ENCODE assay signal across 21 cellular contexts in the genomic region with DNA sequence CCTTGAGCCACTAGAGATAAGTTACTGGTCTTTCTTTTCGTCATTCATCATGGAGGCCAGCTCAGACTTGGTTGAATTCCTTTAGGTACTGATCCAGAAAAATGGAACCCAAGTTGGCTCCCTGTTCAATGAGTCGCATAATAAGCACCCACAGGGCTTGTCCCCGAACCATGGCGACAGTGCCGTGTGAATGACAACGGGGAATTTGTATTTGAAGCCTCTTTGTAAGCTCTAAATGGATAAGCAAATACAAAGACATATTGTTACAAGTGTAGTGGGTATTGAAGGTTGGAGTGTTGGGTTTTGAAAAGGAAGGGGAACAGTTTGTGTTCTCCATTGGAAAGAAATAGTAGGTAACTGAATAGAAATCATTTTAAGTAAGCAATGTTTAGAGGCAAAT.
DNase-seq lines count a peak whose midpoint lies in the region; TF ChIP-seq lines count a peak whose summit lies in the region.
"Had no signal": no experiment of that assay in that cellular context is flagged by ENCODE, and none has a peak within 500 bp of the region (broad histone marks: within the 10 kb centered on the region; RNA-seq: fewer than 3 reads in every experiment).

No MANE protein-coding gene starts in this region.

- H3K27ac Mint-ChIP-seq in neural crest cell (ENCODE audit: unreplicated experiment): peak overlapping the region; percentile 2
- H3K27ac Mint-ChIP-seq: CD8-positive, alpha-beta memory T cell had no signal

- TF ChIP-seq CTCF in neural crest cell (conservative IDR thresholded peaks at IDR 0.05): no peak

- H3K27me3 Mint-ChIP-seq in neural crest cell (ENCODE audit: low read depth): no peaks in the 10 kb centered on the region
- H3K27me3 Mint-ChIP-seq: CD8-positive, alpha-beta memory T cell had no signal

- no peak overlapping the region for H3K4me3 Mint-ChIP-seq in neural crest cell
- H3K4me3 Mint-ChIP-seq: CD8-positive, alpha-beta memory T cell had no signal

- peaks cover 2% of the 10 kb centered on the region for H3K9me3 Mint-ChIP-seq in neural crest cell

- in situ Hi-C loops in ACHN (cut with HindIII; ENCODE audit: low pct_ligation_motif_present, low pct_unique_long_range_greater_than_20kb, low sequenced_read_pairs): no loop called here

- H3K36me3 Mint-ChIP-seq in neural crest cell (ENCODE audit: low read depth): no peaks in the 10 kb centered on the region
- H3K36me3 Mint-ChIP-seq: CD8-positive, alpha-beta memory T cell had no signal

- H3K4me1 Mint-ChIP-seq in neural crest cell: peaks cover 45% of the 10 kb centered on the region
- H3K4me1 Mint-ChIP-seq: CD8-positive, alpha-beta memory T cell had no signal

- peak; percentile 11 for DNase-seq in ACHN
- peak; percentile 60 for DNase-seq in NCI-H345 (lab: John Stamatoyannopoulos, UW)
- DNase-seq in globus pallidus (ENCODE audit: low spot score): peak; percentile 16
- DNase-seq in neural crest cell (ENCODE audit: low read depth, low spot score): no peak
- DNase-seq in NCI-H187 treated with DMSO at 0.1 percent for 48 hours (lab: John Stamatoyannopoulos, UW): no peak
- no peak for DNase-seq in NCI-H1417 treated with DMSO at 0.1 percent for 48 hours (lab: John Stamatoyannopoulos, UW)
- no peak for DNase-seq in RPMI8226
- no peak for DNase-seq in NCI-H2171 treated with DMSO at 0.1 percent for 48 hours (lab: John Stamatoyannopoulos, UW)
- DNase-seq: 8988T; AML-193; Calu3; CD8-positive, alpha-beta memory T cell; EL; GF-D8; Karpas-422; NCI-H1694 treated with DMSO at 0.1 percent for 48 hours; NCI-H2107; NCI-H226; NCI-H526 treated with DMSO at 0.1 percent for 48 hours; SIG-M5; SK-N-SH had no signal

Comparison
In these comparisons a context has a peak if more than half of its experiments do, and no peak if none do; other contexts are left out.
1. DNase-seq: peak in ACHN (single experiment), NCI-H345 (single experiment) and globus pallidus (single experiment); none in neural crest cell (single experiment), NCI-H187 treated with DMSO at 0.1 percent for 48 hours (single experiment), NCI-H1417 treated with DMSO at 0.1 percent for 48 hours (single experiment), RPMI8226 (single experiment) and NCI-H2171 treated with DMSO at 0.1 percent for 48 hours (single experiment).